Comparison of ENCODE assay signal across 8 cellular contexts in the genomic region with DNA sequence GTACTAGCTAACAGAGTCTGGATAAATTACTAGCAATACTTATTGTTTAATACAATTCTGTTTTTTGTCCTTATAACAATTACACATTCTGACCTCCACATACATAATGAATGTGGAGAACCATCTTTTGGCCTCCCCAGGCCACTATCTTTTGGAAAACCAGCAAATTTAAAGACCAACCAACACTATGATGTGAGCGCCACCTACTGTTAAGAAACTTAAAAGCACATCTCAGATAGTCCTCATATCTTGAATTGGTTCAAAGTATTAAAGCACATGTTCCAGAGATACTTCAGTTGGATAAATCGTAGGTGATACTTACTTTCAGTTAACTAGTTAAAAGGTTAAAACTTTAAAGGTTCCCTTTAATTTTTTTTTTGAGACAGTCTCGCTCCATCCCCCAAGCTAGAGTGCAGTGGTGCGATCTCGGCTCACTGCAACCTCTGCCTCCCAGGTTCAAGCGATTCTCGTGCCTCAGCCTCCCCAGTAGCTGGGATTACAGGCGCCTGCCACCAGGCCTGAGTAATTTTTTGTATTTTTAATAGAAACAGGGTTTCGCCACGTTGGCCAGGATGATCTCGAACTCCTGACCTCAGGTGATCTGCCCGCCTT. TPM values are rescaled to one million over a fixed set of nuclear protein-coding genes. Genes with fewer than 3 reads are reported as not detected.
DNase-seq lines count a peak whose midpoint lies in the region; ATAC-seq and TF ChIP-seq lines count a peak whose summit lies in the region.

No MANE protein-coding gene starts in this region.

- H4K20me1 ChIP-seq in SK-N-SH (ENCODE audit: insufficient read depth) = no peaks in the 10 kb centered on the region

- H3K4me1 ChIP-seq in SK-N-SH (ENCODE audit: control insufficient read depth in 1 of 2, insufficient read depth in 2 of 2, low read depth in 1 of 2, low read length in 1 of 2) = no peaks in the 10 kb centered on the region

- TF ChIP-seq CTCF in AG10803 (conservative IDR thresholded peaks at IDR 0.05; ENCODE audit: low read length) (peak; percentile 82), GM12873 (IDR thresholded peaks at IDR 0.05; ENCODE audit: insufficient read depth, low read depth, low read length, missing control alignments) (peak; percentile 65), SK-N-SH (IDR thresholded peaks at IDR 0.05) (peak; percentile 89), fibroblast of mammary gland (conservative IDR thresholded peaks at IDR 0.05; ENCODE audit: control insufficient read depth, insufficient read depth, low read depth, low read length) (peak; percentile 81)

- POLR2A ChIA-PET in SK-N-SH (lab: Yijun Ruan, JAX) = interaction anchor here (1.6 kb wide), 1 partner anchor 232 kb away, joined by 4 read pairs; no protein-coding TSS in a partner anchor

- H3F3A ChIP-seq in SK-N-SH (replicated peaks; ENCODE audit: insufficient read depth) = no peaks in the 10 kb centered on the region

- 48% methylated on average over 12 of the region's 12 CpGs for WGBS in SK-N-SH (ENCODE audit: low lambda C conversion rate)

- no peaks in the 10 kb centered on the region for H3K36me3 ChIP-seq in SK-N-SH (replicated peaks in 1 of 2; ENCODE audit: control insufficient read depth in 1 of 2, insufficient read depth in 2 of 2, low read length in 1 of 2)

- DNase-seq in AG10803 (ENCODE audit: low read depth) (peak; percentile 59), NAMALWA (ENCODE audit: low spot score) (peak; percentile 74), SK-N-SH (peak; percentile 65), fibroblast of mammary gland (ENCODE audit: low read depth) (peak; percentile 68), non-pigmented ciliary epithelial cell (ENCODE audit: low read depth) (peak; percentile 20)

- H3K79me2 ChIP-seq in SK-N-SH (ENCODE audit: insufficient read depth) = no peaks in the 10 kb centered on the region

- no peaks in the 10 kb centered on the region for H3K9me2 ChIP-seq in SK-N-SH

- H3K27me3 ChIP-seq in SK-N-SH (ENCODE audit: insufficient read depth) = no peaks in the 10 kb centered on the region; the same call in 1 of the 2 replicates

- H3K27ac ChIP-seq in SK-N-SH (ENCODE audit: low read depth in 2 of 2, low read length in 1 of 2) = no peak overlapping the region

- H3K9me3 ChIP-seq in SK-N-SH = no peaks in the 10 kb centered on the region

- TF ChIP-seq RAD21 in SK-N-SH (IDR thresholded peaks at IDR 0.05; ENCODE audit: low read length) = peak; percentile 95

- ATAC-seq in GM18519 (IDR thresholded peaks at IDR 0.05; ENCODE audit: low FRiP score, unreplicated experiment) (no peak), HG02938 (IDR thresholded peaks at IDR 0.05; ENCODE audit: unreplicated experiment) (no peak)

- H3K9ac ChIP-seq in SK-N-SH = no peak overlapping the region

- TF ChIP-seq EP300 in SK-N-SH (IDR thresholded peaks at IDR 0.05; ENCODE audit: borderline replicate concordance in 1 of 2, low read depth in 1 of 2, low read length in 1 of 2) = no peak

- no peak overlapping the region for H3K4me2 ChIP-seq in SK-N-SH

- H3K4me3 ChIP-seq in AG10803 (ENCODE audit: low read length) (no peak overlapping the region), SK-N-SH (ENCODE audit: low read depth in 2 of 2, low read length in 1 of 2) (no peak overlapping the region; a peak in 1 of 4 replicates), fibroblast of mammary gland (ENCODE audit: control insufficient read depth, low read depth, low read length) (no peak overlapping the region)

- CTCF ChIA-PET in SK-N-SH (lab: Yijun Ruan, JAX) = interaction anchor here (0.6 to 12.3 kb wide), 47 partner anchors 10 to 371 kb away, joined by 3 to 186 read pairs (median 4); no protein-coding TSS in a partner anchor

- no peak overlapping the region for H2AFZ ChIP-seq in SK-N-SH (ENCODE audit: low read depth)

TF ChIP-seq in SK-N-SH, 30 proteins besides CTCF, POLR2A, EP300 and RAD21:
- TF ChIP-seq MEF2A (IDR thresholded peaks at IDR 0.05; ENCODE audit: borderline replicate concordance, low read depth) = no peak
- TF ChIP-seq SMC3 (IDR thresholded peaks at IDR 0.05; ENCODE audit: low read depth, low read length) = peak; percentile 85

RNA-seq across cellular contexts. Expression of a gene that starts 29.3 kb away (rescaled TPM):
- 3.9 and 4.3 TPM in 2 replicates for polyA plus RNA-seq in SK-N-SH (2012; rRNA removed)
- 6.5 and 8.3 TPM in 2 replicates for polyA plus RNA-seq in SK-N-SH (2012; cell fraction: cytosol; rRNA removed)
- polyA plus RNA-seq in SK-N-SH (2012; cell fraction: nucleus; rRNA removed) = 3.0 and 3.3 TPM in 2 replicates

Comparison
In these comparisons a context has a peak if more than half of its experiments do, and no peak if none do; other contexts are left out.
1. DNase-seq: peak in every context shown above with its lines; median percentile 74 in NAMALWA; 68 in fibroblast of mammary gland; 65 in SK-N-SH; 59 in AG10803; 20 in non-pigmented ciliary epithelial cell.